ENCODE assay signal across 18 cellular contexts in the genomic region with DNA sequence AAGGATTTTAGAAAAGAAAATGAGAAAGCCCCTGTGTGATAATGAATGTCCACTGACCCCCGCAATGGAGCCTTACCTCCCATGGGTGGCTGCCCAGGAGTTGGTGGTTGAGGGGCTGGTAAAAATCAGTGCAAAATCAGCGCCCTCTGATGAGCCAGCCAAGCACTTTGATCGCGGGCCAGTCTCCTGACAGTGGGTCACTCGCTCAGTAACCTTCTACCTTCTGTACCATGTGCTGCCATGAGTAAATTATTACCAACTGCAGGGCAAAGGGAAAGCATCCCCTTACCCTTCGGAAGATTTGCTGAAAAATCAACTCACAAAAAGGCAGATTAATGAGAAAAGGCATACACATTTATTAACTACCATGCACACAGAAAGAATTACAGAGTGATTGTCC. TPM values are rescaled to one million over a fixed set of nuclear protein-coding genes. Genes with fewer than 3 reads are reported as not detected.
"Had no signal": no experiment of that assay in that cellular context is flagged by ENCODE, and none has a peak within 500 bp of the region (broad histone marks: within the 10 kb centered on the region; RNA-seq: fewer than 3 reads in every experiment).

No MANE protein-coding gene starts in this region.

- DNase-seq: activated CD4-positive, alpha-beta T cell treated with anti-CD3 and anti-CD28 coated beads, Interleukin-2, amount 50 U/mL, for 4 hours; activated gamma-delta T cell treated with Interleukin-2 at 50 U/mL for 16 hours; adrenal gland; cerebellar nuclear complex; cortex of kidney; effector CD4-positive, alpha-beta T cell; gastrocnemius medialis; head of caudate nucleus; kidney glomerular epithelial cell; stimulated activated naive B cell treated with anti-CD40 and anti-IgM and Interleukin-4, amounts not matched to agents 10 μg/mL and 1 μg/mL and 100 μg/mL, for 72 hours; T-helper 17 cell had no signal

- H3K27me3 ChIP-seq: adrenal gland, gastrocnemius medialis, neural progenitor cell had no signal

- H3K4me1 ChIP-seq: adrenal gland, gastrocnemius medialis, neural progenitor cell had no signal

- H3K27ac ChIP-seq: adrenal gland, gastrocnemius medialis, neural progenitor cell had no signal

- ATAC-seq: activated naive CD4-positive, alpha-beta T cell treated with anti-CD3 and anti-CD28 coated beads, Interleukin-2, amount 50 U/mL, for 72 hours; esophagus mucosa; gastrocnemius medialis; stimulated activated naive B cell treated with anti-CD40 and anti-IgM and Interleukin-4, amounts not matched to agents 10 μg/mL and 1 μg/mL and 100 μg/mL, for 72 hours; T-helper 17 cell had no signal

- H3K9ac ChIP-seq: neural progenitor cell had no signal

- H3K4me3 ChIP-seq: adrenal gland, gastrocnemius medialis, lung, neural progenitor cell had no signal

- H3K36me3 ChIP-seq: adrenal gland, gastrocnemius medialis, neural progenitor cell had no signal

- H3K9me3 ChIP-seq: adrenal gland, gastrocnemius medialis had no signal

- H2AFZ ChIP-seq: neural progenitor cell had no signal

- H3K4me2 ChIP-seq: neural progenitor cell had no signal

- FAIRE-seq: astrocyte, bronchial epithelial cell had no signal

RNA-seq across cellular contexts. Expression of a gene that starts 58.8 kb away (rescaled TPM):
- total RNA-seq: osteocyte had no signal
